Comparison of ENCODE assay signal across 1 cellular context in genomic region chr5:3509290-3509689, GRCh38.
TF ChIP-seq lines count a peak whose summit lies in the region.

No MANE protein-coding gene starts in this region.

TF ChIP-seq in H1, 55 proteins besides CTCF, POLR2A, EP300 and RAD21 (continued from another document):
- TF ChIP-seq SIX5 (IDR thresholded peaks at IDR 0.05; ENCODE audit: low read depth, low read length) (no peak), RFX5 (IDR thresholded peaks at IDR 0.05; ENCODE audit: borderline replicate concordance, low read depth, low read length) (no peak), GTF2F1 (IDR thresholded peaks at IDR 0.05; ENCODE audit: borderline replicate concordance, low read depth, low read length) (no peak), CEBPB (IDR thresholded peaks at IDR 0.05; ENCODE audit: low read depth, low read length) (no peak), SP4 (IDR thresholded peaks at IDR 0.05; ENCODE audit: low read length) (no peak), ATF3 (IDR thresholded peaks at IDR 0.05; ENCODE audit: insufficient read depth, low read depth, low read length) (no peak), HDAC2 (IDR thresholded peaks at IDR 0.05; ENCODE audit: borderline replicate concordance in 1 of 2, low read depth in 2 of 2, low read length in 2 of 2) (no peak), HDAC6 (IDR thresholded peaks at IDR 0.05; ENCODE audit: low read depth, low read length) (no peak), KDM1A (IDR thresholded peaks at IDR 0.05; ENCODE audit: borderline replicate concordance, low read length) (no peak), CREB1 (IDR thresholded peaks at IDR 0.05) (no peak), TBP (IDR thresholded peaks at IDR 0.05; ENCODE audit: low read depth, low read length) (no peak), KDM4A (IDR thresholded peaks at IDR 0.05; ENCODE audit: low read depth, low read length, severe bottlenecking) (no peak), SRF (IDR thresholded peaks at IDR 0.05; ENCODE audit: low read depth, low read length) (no peak)
